In genomic region chr14:24481622-24482324, GRCh38 we compare ENCODE assay signal across 9 cellular contexts. TPM values are rescaled to one million over a fixed set of nuclear protein-coding genes. Genes with fewer than 3 reads are reported as not detected.
A peak's percentile ranks its signal among the peaks of the same experiment; 100 is the strongest.
DNase-seq lines count a peak whose midpoint lies in the region; ATAC-seq and TF ChIP-seq lines count a peak whose summit lies in the region.
"Had no signal": no experiment of that assay in that cellular context is flagged by ENCODE, and none has a peak within 500 bp of the region (broad histone marks: within the 10 kb centered on the region; RNA-seq: fewer than 3 reads in every experiment).

No MANE protein-coding gene starts in this region.

- no peaks in the 10 kb centered on the region; the same call in 1 of the 2 replicates for H3K79me2 ChIP-seq in GM23338 (replicated peaks; ENCODE audit: insufficient read depth)

- H3K9me3 ChIP-seq in esophagus muscularis mucosa, result no peaks in the 10 kb centered on the region

- peaks cover 26% of the 10 kb centered on the region for H3K36me3 Mint-ChIP-seq in GM23338 (ENCODE audit: low read depth)

- intact Hi-C loops in esophagus muscularis mucosa (cut with DNase I), result no loop called here

- H3K4me1 ChIP-seq in GM23338 (ENCODE audit: insufficient read depth) (peaks cover 4% of the 10 kb centered on the region; the same call in 1 of the 2 replicates), esophagus muscularis mucosa (no peaks in the 10 kb centered on the region)

- H3K27ac Mint-ChIP-seq in GM23338, result no peak overlapping the region; the same call in 1 of the 2 replicates

- peaks cover 17% of the 10 kb centered on the region for H3K9me2 ChIP-seq in GM23338 (ENCODE audit: insufficient read depth)

- peaks cover 2% of the 10 kb centered on the region for H3K27me3 Mint-ChIP-seq in GM23338 (ENCODE audit: insufficient read depth, low read depth, poor library complexity)

- peaks cover 10% of the 10 kb centered on the region for H3K4me1 Mint-ChIP-seq in GM23338

- ATAC-seq in GM23338 (peak; percentile 99), HG02571 (IDR thresholded peaks at IDR 0.05; ENCODE audit: unreplicated experiment) (no peak)

- H3K4me3 ChIP-seq in GM23338, result no peak overlapping the region
- H3K4me3 ChIP-seq in esophagus muscularis mucosa, result no peak overlapping the region

- no peak overlapping the region for H3K4me3 Mint-ChIP-seq in GM23338

- H3F3A ChIP-seq in GM23338 (replicated peaks; ENCODE audit: low read depth), result no peaks in the 10 kb centered on the region

- WGBS in esophagus muscularis mucosa, result 56% methylated on average over 23 of the region's 23 CpGs

- peak; percentile 82 to 94 for TF ChIP-seq CTCF in GM23338 (conservative IDR thresholded peaks at IDR 0.05; ENCODE audit: low read depth in 2 of 2)
- peak in 2 of 3 experiments; percentile 11 to 44 for TF ChIP-seq CTCF in esophagus muscularis mucosa (IDR thresholded peaks at IDR 0.05)

- H4K20me1 ChIP-seq in GM23338 (replicated peaks; ENCODE audit: insufficient read depth), result no peaks in the 10 kb centered on the region

- H3K27me3 ChIP-seq in GM23338 (ENCODE audit: insufficient read depth), result no peaks in the 10 kb centered on the region
- H3K27me3 ChIP-seq in esophagus muscularis mucosa, result no peaks in the 10 kb centered on the region

- H3K36me3 ChIP-seq in GM23338 (ENCODE audit: insufficient read depth) (no peaks in the 10 kb centered on the region; the same call in 1 of the 2 replicates), esophagus muscularis mucosa (no peaks in the 10 kb centered on the region)

- peak; percentile 12 for DNase-seq in NCI-H2107 treated with DMSO at 0.1 percent for 48 hours (lab: John Stamatoyannopoulos, UW; ENCODE audit: unreplicated experiment)
- DNase-seq in NCI-H2107 (lab: John Stamatoyannopoulos, UW), result no peak
- DNase-seq in GM23338 (ENCODE audit: low spot score), result peak; percentile 92
- peak; percentile 0 for DNase-seq in NCI-H1092 (lab: John Stamatoyannopoulos, UW)
- DNase-seq in activated CD4-positive, alpha-beta T cell treated with anti-CD3 and anti-CD28 coated beads, Interleukin-2, amount 50 U/mL, for 48 hours, result peak; percentile 55 to 67
- DNase-seq in esophagus muscularis mucosa (ENCODE audit: extremely low spot score), result no peak
- peak; percentile 54 for DNase-seq in retina

- H3K4me2 ChIP-seq in GM23338, result no peak overlapping the region

- H3K9me3 Mint-ChIP-seq in GM23338, result peaks cover 31% of the 10 kb centered on the region

- H3K27ac ChIP-seq in GM23338 (ENCODE audit: low read depth) (no peak overlapping the region), esophagus muscularis mucosa (replicated peaks in 1 of 4) (no peak overlapping the region)

- no peak for TF ChIP-seq EP300 in esophagus muscularis mucosa (IDR thresholded peaks at IDR 0.05)

- peak overlapping the region; percentile 89 for H2AFZ ChIP-seq in GM23338

- no peak for TF ChIP-seq POLR2A in esophagus muscularis mucosa (IDR thresholded peaks at IDR 0.05; ENCODE audit: low read depth)

TF ChIP-seq in GM23338, 12 proteins besides CTCF, POLR2A, EP300 and RAD21 (continues in another document):
- TF ChIP-seq CREB1 (CRISPR knock-in tag; IDR thresholded peaks at IDR 0.05; ENCODE audit: low read depth) (no peak), ZNF114 (CRISPR knock-in tag; IDR thresholded peaks at IDR 0.05) (no peak), ZNF331 (CRISPR knock-in tag; IDR thresholded peaks at IDR 0.05; ENCODE audit: low read depth) (no peak), ZNF462 (CRISPR knock-in tag; IDR thresholded peaks at IDR 0.05) (no peak), POLR2AphosphoS5 (IDR thresholded peaks at IDR 0.05; ENCODE audit: low read depth) (no peak), EZH2phosphoT487 (IDR thresholded peaks at IDR 0.05; ENCODE audit: unreplicated experiment) (no peak), NANOG (IDR thresholded peaks at IDR 0.05; ENCODE audit: borderline replicate concordance) (no peak)

RNA-seq across cellular contexts. Expression of gene CMA1, which starts 26.3 kb away (rescaled TPM):
- total RNA-seq in GM23338 (2014; rRNA removed; shearing (Covaris generic)), result not detected in 2 replicates
- polyA plus RNA-seq in GM23338 (2016; fragmentation: Nextera tagmentation; extraction: Ambion mirVana), result not detected in 2 replicates
- 1 to 10 TPM in 3 of 4 donors, not detected in 1; 1.2 to 8.0 (median 2.6) TPM for total RNA-seq in esophagus muscularis mucosa
- total RNA-seq: glomerular endothelial cell had no signal

RNA-seq across cellular contexts. Expression of gene SDR39U1, which starts 39.2 kb away (rescaled TPM):
- total RNA-seq in GM23338 (2014; rRNA removed; shearing (Covaris generic)), result 9.0 and 22.9 TPM in 2 replicates
- 60.6 and 66.5 TPM in 2 replicates for polyA plus RNA-seq in GM23338 (2016; fragmentation: Nextera tagmentation; extraction: Ambion mirVana)
- 10 to 100 TPM; 23.9 to 48.6 (median 33.5) TPM for total RNA-seq in esophagus muscularis mucosa

RNA-seq across cellular contexts. Expression of gene KHNYN, which starts 52.0 kb away (rescaled TPM):
- total RNA-seq in GM23338 (2014; rRNA removed; shearing (Covaris generic)), result 21.9 and 28.1 TPM in 2 replicates
- polyA plus RNA-seq in GM23338 (2016; fragmentation: Nextera tagmentation; extraction: Ambion mirVana), result 2.1 and 2.7 TPM in 2 replicates
- 10 to 100 TPM; 46.5 to 75.8 (median 58.4) TPM for total RNA-seq in esophagus muscularis mucosa

RNA-seq across cellular contexts. Expression of gene CBLN3, which starts 52.3 kb away (rescaled TPM):
- total RNA-seq in GM23338 (2014; rRNA removed; shearing (Covaris generic)), result 0.07 TPM in 1 of 2 replicates, not detected in the other
- polyA plus RNA-seq in GM23338 (2016; fragmentation: Nextera tagmentation; extraction: Ambion mirVana), result 0.19 and 0.23 TPM in 2 replicates
- total RNA-seq in esophagus muscularis mucosa, result 1 to 10 TPM; 1.2 to 2.2 (median 1.9) TPM

Comparison
In these comparisons a context has a peak if more than half of its experiments do, and no peak if none do; other contexts are left out.
1. DNase-seq: peak in NCI-H2107 treated with DMSO at 0.1 percent for 48 hours (single experiment), GM23338 (single experiment), NCI-H1092 (single experiment), activated CD4-positive, alpha-beta T cell treated with anti-CD3 and anti-CD28 coated beads, Interleukin-2, amount 50 U/mL, for 48 hours (2 of 2) and retina (single experiment); none in NCI-H2107 (single experiment) and esophagus muscularis mucosa (single experiment).